In the genomic region with DNA sequence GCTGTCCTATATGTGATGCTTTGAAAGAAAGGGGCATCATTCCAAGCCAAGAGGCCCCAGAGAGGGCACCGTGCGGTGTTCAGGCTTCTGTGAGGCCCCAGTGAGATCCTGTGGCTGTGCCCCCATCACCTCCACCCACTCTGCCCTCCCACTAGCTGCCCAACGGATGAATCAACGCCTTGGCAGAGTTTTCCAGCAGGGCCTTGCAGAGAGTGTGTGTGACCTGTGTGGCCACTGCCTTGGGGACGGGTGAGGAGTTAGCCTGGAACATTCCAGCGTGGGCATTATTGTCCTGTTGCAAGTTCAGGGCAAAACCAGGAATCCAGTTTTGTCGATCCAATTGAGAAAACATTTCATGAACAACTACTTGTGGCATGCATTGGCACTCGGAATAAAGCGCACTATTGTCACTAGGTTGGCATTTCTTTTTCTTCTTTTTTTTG, we compare ENCODE assay signal across 8 cellular contexts. TPM values are rescaled to one million over a fixed set of nuclear protein-coding genes. Genes with fewer than 3 reads are reported as not detected.
DNase-seq lines count a peak whose midpoint lies in the region; ATAC-seq and TF ChIP-seq lines count a peak whose summit lies in the region.

No MANE protein-coding gene starts in this region.

- peaks cover 15% of the 10 kb centered on the region for H3K4me1 Mint-ChIP-seq in activated naive CD8-positive, alpha-beta T cell (ENCODE audit: low read depth)

- no peaks in the 10 kb centered on the region for H3K27me3 ChIP-seq in cardiac muscle cell
- H3K27me3 ChIP-seq in right atrium auricular region = no peaks in the 10 kb centered on the region
- H3K27me3 ChIP-seq in tibial nerve = no peaks in the 10 kb centered on the region

- no peaks in the 10 kb centered on the region for H3K9me3 Mint-ChIP-seq in activated naive CD8-positive, alpha-beta T cell (ENCODE audit: low read depth)

- TF ChIP-seq POLR2A in tibial nerve (IDR thresholded peaks at IDR 0.05) = no peak

- DNase-seq in cardiac muscle cell (ENCODE audit: low read depth in 1 of 2, low spot score in 1 of 2) = no peak
- no peak for DNase-seq in right atrium auricular region (ENCODE audit: low spot score)
- no peak for DNase-seq in left cardiac atrium
- peak in 1 of 2 donors; percentile 35 for DNase-seq in tibial nerve (ENCODE audit: low spot score in 2 of 2)
- DNase-seq in NCI-H128 (lab: John Stamatoyannopoulos, UW; ENCODE audit: unreplicated experiment) = no peak

- TF ChIP-seq CTCF in cardiac muscle cell (IDR thresholded peaks at IDR 0.05; ENCODE audit: low read depth, low read length) (no peak), right atrium auricular region (IDR thresholded peaks at IDR 0.05) (no peak), tibial nerve (IDR thresholded peaks at IDR 0.05) (no peak)

- intact Hi-C loops in left cardiac atrium (cut with DNase I) = no loop called here

- peak; percentile 12 to 60 for ATAC-seq in left cardiac atrium
- no peak for ATAC-seq in HG02970 (IDR thresholded peaks at IDR 0.05; ENCODE audit: low FRiP score, unreplicated experiment)
- no peak for ATAC-seq in GM18873 (IDR thresholded peaks at IDR 0.05; ENCODE audit: low FRiP score, unreplicated experiment)

- H3K27ac Mint-ChIP-seq in activated naive CD8-positive, alpha-beta T cell = peak overlapping the region; percentile 50

- H3K27ac ChIP-seq in cardiac muscle cell = peak overlapping the region; percentile 73
- no peak overlapping the region for H3K27ac ChIP-seq in right atrium auricular region
- H3K27ac ChIP-seq in tibial nerve = peak overlapping the region; percentile 4 to 92 (median 84)

- H3K4me1 ChIP-seq in cardiac muscle cell (ENCODE audit: low read depth) (peaks cover 12% of the 10 kb centered on the region), right atrium auricular region (peaks cover 0 to 39% of the 10 kb centered on the region in 2 donors), tibial nerve (peaks cover 3 to 93% (median 48%) of the 10 kb centered on the region in 4 donors)

- TF ChIP-seq EP300 in tibial nerve (IDR thresholded peaks at IDR 0.05) = peak in 1 of 2 donors; percentile 92

- whole genome bisulfite sequencing in tibial nerve, 2 donors = 26 to 54% methylated on average over 9 of the region's 9 CpGs

- H3K9me3 ChIP-seq in cardiac muscle cell (ENCODE audit: low read depth) = no peaks in the 10 kb centered on the region
- H3K9me3 ChIP-seq in right atrium auricular region = no peaks in the 10 kb centered on the region
- no peaks in the 10 kb centered on the region for H3K9me3 ChIP-seq in tibial nerve

- no peaks in the 10 kb centered on the region for H3K27me3 Mint-ChIP-seq in activated naive CD8-positive, alpha-beta T cell

- H3K36me3 Mint-ChIP-seq in activated naive CD8-positive, alpha-beta T cell = peaks cover 3% of the 10 kb centered on the region

- no peak overlapping the region for H3K4me3 Mint-ChIP-seq in activated naive CD8-positive, alpha-beta T cell

- H3K36me3 ChIP-seq in cardiac muscle cell = peaks cover 13% of the 10 kb centered on the region
- H3K36me3 ChIP-seq in right atrium auricular region = peaks cover 6% of the 10 kb centered on the region
- peaks cover 0 to 11% (median 0%) of the 10 kb centered on the region in 3 donors for H3K36me3 ChIP-seq in tibial nerve

- H3K4me3 ChIP-seq in cardiac muscle cell (no peak overlapping the region), right atrium auricular region (no peak overlapping the region), tibial nerve (no peak overlapping the region)

RNA-seq across cellular contexts. Expression of gene SF3B3, which starts 53.7 kb away (rescaled TPM):
- total RNA-seq in cardiac muscle cell = 95.4 and 178 TPM in 2 replicates
- polyA plus RNA-seq in cardiac muscle cell = 203 and 250 TPM in 2 replicates
- 10 to 100 TPM; 82.1 to 95.1 TPM for total RNA-seq in right atrium auricular region
- total RNA-seq in left cardiac atrium = 100 to 1,000 TPM; 119 to 165 TPM
- 100 to 1,000 TPM; 103 to 132 (median 119) TPM for total RNA-seq in tibial nerve

RNA-seq across cellular contexts. Expression of gene COG4, which starts 53.9 kb away (rescaled TPM):
- total RNA-seq in cardiac muscle cell (77.3 and 82.0 TPM in 2 replicates), right atrium auricular region (10 to 100 TPM; 29.1 to 41.8 TPM), left cardiac atrium (10 to 100 TPM; 33.9 to 41.2 TPM), tibial nerve (100 to 1,000 TPM in 1 of 4 donors, 10 to 100 TPM in 3; 41.1 to 109 (median 47.1) TPM)
- 67.6 and 86.6 TPM in 2 replicates for polyA plus RNA-seq in cardiac muscle cell

Comparison
In these comparisons a context has a peak if more than half of its experiments do, and no peak if none do; other contexts are left out.
1. H3K27ac ChIP-seq: peak in cardiac muscle cell (single experiment) and tibial nerve (4 of 4); none in right atrium auricular region (0 of 2).
2. ATAC-seq: peak in left cardiac atrium (2 of 2); none in HG02970 (single experiment) and GM18873 (single experiment).